Comparison of ENCODE assay signal across 11 cellular contexts in the genomic region with DNA sequence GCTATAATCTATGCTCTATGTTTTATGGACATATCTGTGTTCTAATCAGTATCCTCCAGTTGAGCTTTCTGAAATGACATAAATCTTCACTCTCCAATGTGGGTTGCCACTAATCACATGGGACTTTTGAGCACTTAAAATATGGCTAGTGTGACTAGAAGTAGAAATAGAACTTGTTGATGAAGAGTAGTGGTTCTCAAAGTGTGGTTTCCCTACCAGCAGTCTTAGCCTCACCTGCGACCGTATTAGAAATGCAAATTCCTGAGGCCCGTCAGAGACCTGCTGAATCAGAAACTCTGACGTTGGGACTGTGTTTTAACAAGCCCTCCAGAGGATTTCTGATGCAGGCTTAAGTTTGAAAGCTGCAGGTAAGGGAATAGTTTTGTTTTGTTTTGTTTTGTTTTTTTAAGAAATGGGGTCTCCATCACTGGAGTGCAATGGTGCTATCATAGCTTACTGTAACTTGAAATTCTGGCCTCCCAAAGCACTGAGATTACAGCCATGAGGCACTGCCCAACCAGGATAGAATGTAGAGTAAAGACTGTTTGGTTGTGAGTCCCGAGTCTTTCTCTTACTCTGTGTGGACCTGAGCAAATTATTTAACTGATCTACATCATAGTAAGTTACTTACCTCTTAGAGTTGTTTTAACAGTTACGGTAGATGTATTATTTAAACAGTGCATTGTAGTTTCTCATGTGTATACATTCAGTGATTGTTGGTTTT. TPM values are rescaled to one million over a fixed set of nuclear protein-coding genes. Genes with fewer than 3 reads are reported as not detected.
DNase-seq lines count a peak whose midpoint lies in the region; ATAC-seq lines count a peak whose summit lies in the region.
"Had no signal": no experiment of that assay in that cellular context is flagged by ENCODE, and none has a peak within 500 bp of the region (broad histone marks: within the 10 kb centered on the region; RNA-seq: fewer than 3 reads in every experiment).

No MANE protein-coding gene starts in this region.

- no peaks in the 10 kb centered on the region; the same call in 1 of the 2 replicates for H3K9me2 ChIP-seq in Karpas-422 (replicated peaks; ENCODE audit: insufficient read depth, low read length)

- peak; percentile 95 for ATAC-seq in GM18511 (IDR thresholded peaks at IDR 0.05; ENCODE audit: unreplicated experiment)
- ATAC-seq in GM21390 (IDR thresholded peaks at IDR 0.05; ENCODE audit: unreplicated experiment) = peak; percentile 94
- peak; percentile 97 for ATAC-seq in HG02981 (IDR thresholded peaks at IDR 0.05; ENCODE audit: unreplicated experiment)
- ATAC-seq: activated T-helper 17 cell treated with anti-CD3 and anti-CD28 coated beads, Interleukin-2, amount 50 U/mL, for 72 hours had no signal

- peaks cover 27% of the 10 kb centered on the region for H3K4me1 ChIP-seq in Karpas-422 (ENCODE audit: low read length)
- H3K4me1 ChIP-seq: BLaER1 treated with 17β-estradiol and CSF1 and Interleukin-3, amounts not matched to agents 10 nM and 100 nM had no signal

- peaks cover 42% of the 10 kb centered on the region for H3K79me2 ChIP-seq in Karpas-422 (ENCODE audit: low read length)

- no peak overlapping the region for H2AFZ ChIP-seq in Karpas-422 (ENCODE audit: low read length)

- H3K27me3 ChIP-seq in Karpas-422 (ENCODE audit: low read length) = no peaks in the 10 kb centered on the region
- H3K27me3 ChIP-seq: BLaER1 treated with 17β-estradiol and CSF1 and Interleukin-3, amounts not matched to agents 10 nM and 100 nM had no signal

- H3K27ac ChIP-seq in Karpas-422 (ENCODE audit: low read length) = peak overlapping the region; percentile 89
- H3K27ac ChIP-seq: BLaER1 treated with 17β-estradiol and CSF1 and Interleukin-3, amounts not matched to agents 10 nM and 100 nM had no signal

- no peaks in the 10 kb centered on the region for H4K20me1 ChIP-seq in Karpas-422 (ENCODE audit: insufficient read depth, low read depth, low read length)

- peak overlapping the region; percentile 48 for H3K4me2 ChIP-seq in Karpas-422 (ENCODE audit: low read depth, low read length, poor library complexity, severe bottlenecking)
- H3K4me2 ChIP-seq: BLaER1 treated with 17β-estradiol and CSF1 and Interleukin-3, amounts not matched to agents 10 nM and 100 nM had no signal

- peaks cover 70% of the 10 kb centered on the region for H3K36me3 ChIP-seq in Karpas-422 (ENCODE audit: insufficient read depth, low read length)

- H3K4me3 ChIP-seq in Karpas-422 (ENCODE audit: low read length) = peak overlapping the region; percentile 24; the same call in 1 of the 2 replicates
- H3K4me3 ChIP-seq: BLaER1 treated with 17β-estradiol and CSF1 and Interleukin-3, amounts not matched to agents 10 nM and 100 nM had no signal

- DNase-seq in Karpas-422 = peak; percentile 76
- no peak for DNase-seq in CD1c-positive myeloid dendritic cell (ENCODE audit: extremely low spot score)
- no peak for DNase-seq in SK-N-DZ (ENCODE audit: low spot score)
- DNase-seq in KG1 (lab: John Stamatoyannopoulos, UW) = no peak
- DNase-seq in NCI-H1436 treated with DMSO at 0.1 percent for 48 hours (lab: John Stamatoyannopoulos, UW) = no peak
- DNase-seq: NCI-H1930 had no signal

- H3K9ac ChIP-seq in Karpas-422 (ENCODE audit: low read length) = peak overlapping the region; percentile 32; the same call in 1 of the 2 replicates
- H3K9ac ChIP-seq: BLaER1 treated with 17β-estradiol and CSF1 and Interleukin-3, amounts not matched to agents 10 nM and 100 nM had no signal

- no peaks in the 10 kb centered on the region for H3K9me3 ChIP-seq in Karpas-422 (ENCODE audit: low read length)

RNA-seq across cellular contexts. Expression of a gene that starts 21.7 kb away (rescaled TPM):
- 13.3 and 30.9 TPM in 2 replicates for total RNA-seq in Karpas-422 (2014; rRNA removed; shearing (Covaris generic); ENCODE audit: low replicate concordance)
- polyA plus RNA-seq in SK-N-DZ (2014; cell fraction: cytosol; rRNA removed) = 13.9 and 14.7 TPM in 2 replicates
- polyA plus RNA-seq in SK-N-DZ (2014; cell fraction: nucleus; rRNA removed) = 12.5 and 22.0 TPM in 2 replicates

RNA-seq across cellular contexts. Expression of a gene that starts 24.1 kb away (rescaled TPM):
- 107 and 168 TPM in 2 replicates for total RNA-seq in Karpas-422 (2014; rRNA removed; shearing (Covaris generic); ENCODE audit: low replicate concordance)
- polyA plus RNA-seq in SK-N-DZ (2014; cell fraction: cytosol; rRNA removed) = 27.8 and 28.9 TPM in 2 replicates
- polyA plus RNA-seq in SK-N-DZ (2014; cell fraction: nucleus; rRNA removed) = 11.9 and 13.3 TPM in 2 replicates

RNA-seq across cellular contexts. Expression of a gene that starts 24.4 kb away (rescaled TPM):
- 48.8 and 63.4 TPM in 2 replicates for total RNA-seq in Karpas-422 (2014; rRNA removed; shearing (Covaris generic); ENCODE audit: low replicate concordance)
- polyA plus RNA-seq in SK-N-DZ (2014; cell fraction: cytosol; rRNA removed) = 25.3 and 30.2 TPM in 2 replicates
- 24.5 and 33.4 TPM in 2 replicates for polyA plus RNA-seq in SK-N-DZ (2014; cell fraction: nucleus; rRNA removed)

RNA-seq across cellular contexts. Expression of a gene that starts 38.3 kb away (rescaled TPM):
- 21.1 and 37.9 TPM in 2 replicates for total RNA-seq in Karpas-422 (2014; rRNA removed; shearing (Covaris generic); ENCODE audit: low replicate concordance)
- 9.1 and 9.4 TPM in 2 replicates for polyA plus RNA-seq in SK-N-DZ (2014; cell fraction: cytosol; rRNA removed)
- 6.4 and 10.1 TPM in 2 replicates for polyA plus RNA-seq in SK-N-DZ (2014; cell fraction: nucleus; rRNA removed)
